8 cellular contexts compared by ENCODE assay signal in the genomic region with DNA sequence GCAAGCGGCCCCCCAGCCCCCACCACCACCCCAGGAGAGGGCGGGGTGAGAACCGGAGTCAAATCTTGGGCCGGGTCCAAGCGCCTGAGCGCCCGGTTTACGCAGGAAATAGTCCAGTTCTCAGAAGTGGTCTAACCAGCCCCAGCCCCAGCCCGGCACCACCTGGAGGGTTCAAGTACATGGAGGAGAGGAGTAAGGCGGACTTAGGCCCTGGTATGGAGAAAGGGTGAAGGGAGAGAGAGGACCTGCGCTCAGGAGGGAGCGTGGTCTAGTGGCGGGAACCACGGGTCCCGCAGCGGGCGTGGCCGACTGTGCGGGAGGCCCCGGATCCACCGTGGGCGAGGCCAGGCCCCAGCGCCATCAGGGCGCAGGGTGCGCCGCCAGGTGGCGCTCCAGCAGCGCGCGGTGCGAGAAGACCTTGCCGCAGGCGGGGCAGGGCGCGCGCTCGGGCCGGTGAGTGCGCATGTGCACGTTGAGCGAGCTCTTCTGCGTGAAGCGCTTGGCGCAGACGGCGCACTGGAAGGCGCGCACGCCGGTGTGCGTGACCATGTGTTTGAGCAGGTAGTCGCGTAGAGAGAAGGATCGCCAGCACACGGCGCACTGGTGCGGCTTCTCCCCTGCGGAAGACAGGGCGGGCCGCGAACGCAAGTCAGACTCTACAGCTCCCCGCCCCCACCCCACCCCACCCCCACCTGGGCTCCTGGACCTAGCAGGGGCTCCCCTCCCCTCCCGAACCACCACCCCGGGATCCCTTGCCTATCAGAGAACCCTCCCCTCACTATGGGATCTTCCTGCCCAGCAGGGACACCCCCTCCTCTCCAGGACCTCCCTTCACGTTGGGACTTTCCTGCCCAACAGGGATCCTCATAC. TPM values are rescaled to one million over a fixed set of nuclear protein-coding genes. Genes with fewer than 3 reads are reported as not detected.
DNase-seq lines count a peak whose midpoint lies in the region; ATAC-seq, FAIRE-seq and TF ChIP-seq lines count a peak whose summit lies in the region.

No MANE protein-coding gene starts in this region.

- TF ChIP-seq CTCF in kidney epithelial cell (IDR thresholded peaks at IDR 0.05; ENCODE audit: insufficient read depth, low read length, poor library complexity, severe bottlenecking), result peak; percentile 38

- H3K27me3 ChIP-seq in kidney epithelial cell (ENCODE audit: control insufficient read depth, insufficient read depth, low read length), result no peaks in the 10 kb centered on the region

- H3K4me3 ChIP-seq in kidney epithelial cell (ENCODE audit: low read depth, low read length), result peak overlapping the region; percentile 43

- no peak for FAIRE-seq in H54 (lab: Jason Lieb, UNC)

- H3K36me3 ChIP-seq in kidney epithelial cell (ENCODE audit: control insufficient read depth, insufficient read depth, low read length), result no peaks in the 10 kb centered on the region

- DNase-seq in NCI-H2196 (lab: John Stamatoyannopoulos, UW; ENCODE audit: unreplicated experiment), result peak; percentile 98
- peak; percentile 90 for DNase-seq in activated CD4-positive, alpha-beta T cell treated with anti-CD3 and anti-CD28 coated beads for 1 hour
- peak; percentile 93 for DNase-seq in cerebellum (ENCODE audit: low spot score)
- peak; percentile 41 for DNase-seq in kidney epithelial cell (ENCODE audit: low read depth)
- DNase-seq in stimulated activated CD4-positive, alpha-beta T cell treated with anti-CD3 and anti-CD28 coated beads, Interleukin-15, amount 100 ng/mL, for 24 hours, result peak; percentile 97
- DNase-seq in H54 (ENCODE audit: insufficient read length, low spot score), result no peak

- ATAC-seq in GM18502 (IDR thresholded peaks at IDR 0.05; ENCODE audit: poor library complexity, unreplicated experiment) (peak; percentile 82), HG03066 (IDR thresholded peaks at IDR 0.05; ENCODE audit: low read depth, unreplicated experiment) (peak; percentile 82)

- no peak for TF ChIP-seq POLR2A in H54 (IDR thresholded peaks at IDR 0.05; ENCODE audit: low read depth, low read length)

RNA-seq across cellular contexts. Expression of a gene that starts 2.1 kb away (rescaled TPM):
- 6.8 TPM for total RNA-seq in cerebellum
- 9.2 and 14.1 TPM in 2 replicates for total RNA-seq in kidney epithelial cell

RNA-seq across cellular contexts. Expression of a gene that starts 5.7 kb away (rescaled TPM):
- 7.5 TPM for total RNA-seq in cerebellum
- total RNA-seq in kidney epithelial cell, result 15.6 and 16.2 TPM in 2 replicates

RNA-seq across cellular contexts. Expression of a gene that starts 29.9 kb away (rescaled TPM):
- total RNA-seq in cerebellum (207 TPM), kidney epithelial cell (381 and 470 TPM in 2 replicates)

RNA-seq across cellular contexts. Expression of a gene that starts 37.8 kb away (rescaled TPM):
- total RNA-seq in cerebellum (11.5 TPM), kidney epithelial cell (10.8 and 13.1 TPM in 2 replicates)

RNA-seq across cellular contexts. Expression of a gene that starts 41.0 kb away (rescaled TPM):
- 31.8 TPM for total RNA-seq in cerebellum
- total RNA-seq in kidney epithelial cell, result 139 and 154 TPM in 2 replicates
